ENCODE assay signal across 15 cellular contexts in the genomic region with DNA sequence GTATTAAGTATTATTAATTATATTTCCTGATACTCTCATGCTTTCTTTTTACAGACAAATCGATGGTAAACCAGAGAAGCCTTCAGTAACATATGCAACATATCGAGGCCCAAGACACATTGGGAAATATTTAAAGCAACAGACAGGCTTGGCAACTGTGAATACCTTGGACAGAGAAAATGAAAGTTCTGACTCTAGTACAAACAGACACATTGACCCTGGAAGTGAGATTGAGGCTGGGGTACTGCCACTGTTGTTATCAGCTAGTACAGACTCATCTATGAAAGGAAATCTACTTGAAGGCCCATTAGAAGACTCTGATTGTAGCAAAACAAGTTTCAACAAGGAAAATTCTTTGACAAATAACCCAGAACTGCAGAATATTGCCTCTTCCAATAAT. TPM values are rescaled to one million over a fixed set of nuclear protein-coding genes. Genes with fewer than 3 reads are reported as not detected.
DNase-seq lines count a peak whose midpoint lies in the region; ATAC-seq and TF ChIP-seq lines count a peak whose summit lies in the region.
"Had no signal": no experiment of that assay in that cellular context is flagged by ENCODE, and none has a peak within 500 bp of the region (broad histone marks: within the 10 kb centered on the region; RNA-seq: fewer than 3 reads in every experiment).

No MANE protein-coding gene starts in this region.

- no peak overlapping the region for H3K4me3 ChIP-seq in gastroesophageal sphincter
- H3K4me3 ChIP-seq: gastrocnemius medialis had no signal

- intact Hi-C loops in activated CD8-positive, alpha-beta T cell treated with anti-CD3 and anti-CD28 coated beads for 36 hours (cut with micrococcal nuclease): loop anchor here (5.0 kb wide), 1 partner anchor 49 kb away; a partner anchor contains a TSS

- no peaks in the 10 kb centered on the region for H3K4me1 ChIP-seq in gastroesophageal sphincter

- WGBS in adipose tissue, 3 donors: 67 to 92% (median 79%) methylated on average over 2 of the region's 2 CpGs
- 33 to 42% methylated on average over 2 of the region's 2 CpGs for WGBS in gastroesophageal sphincter (ENCODE audit: low coverage in 1 of 2), 2 donors

- H3K36me3 ChIP-seq in gastroesophageal sphincter: peaks cover 0 to 15% of the 10 kb centered on the region in 2 donors

- H3K27ac Mint-ChIP-seq in activated CD8-positive, alpha-beta T cell treated with anti-CD3 and anti-CD28 coated beads for 36 hours: peak overlapping the region; percentile 85
- H3K27ac Mint-ChIP-seq in activated CD8-positive, alpha-beta T cell treated with anti-CD3 and anti-CD28 coated beads, Interleukin-2, amount 10 ng/mL, durations not matched to agents 7 days and 5 days: no peak overlapping the region
- H3K27ac Mint-ChIP-seq: progenitor cell of endocrine pancreas had no signal

- no peak overlapping the region for H3K4me3 Mint-ChIP-seq in activated CD8-positive, alpha-beta T cell treated with anti-CD3 and anti-CD28 coated beads for 36 hours
- H3K4me3 Mint-ChIP-seq in activated CD8-positive, alpha-beta T cell treated with anti-CD3 and anti-CD28 coated beads, Interleukin-2, amount 10 ng/mL, durations not matched to agents 7 days and 5 days: no peak overlapping the region

- no peaks in the 10 kb centered on the region for H3K27me3 Mint-ChIP-seq in activated CD8-positive, alpha-beta T cell treated with anti-CD3 and anti-CD28 coated beads for 36 hours
- H3K27me3 Mint-ChIP-seq in activated CD8-positive, alpha-beta T cell treated with anti-CD3 and anti-CD28 coated beads, Interleukin-2, amount 10 ng/mL, durations not matched to agents 7 days and 5 days (ENCODE audit: low read depth): no peaks in the 10 kb centered on the region
- H3K27me3 Mint-ChIP-seq: brain, progenitor cell of endocrine pancreas had no signal

- H3K27me3 ChIP-seq in gastroesophageal sphincter: no peaks in the 10 kb centered on the region
- H3K27me3 ChIP-seq: gastrocnemius medialis had no signal

- peaks cover 18% of the 10 kb centered on the region for H3K4me1 Mint-ChIP-seq in activated CD8-positive, alpha-beta T cell treated with anti-CD3 and anti-CD28 coated beads for 36 hours (ENCODE audit: low read depth)
- peaks cover 12% of the 10 kb centered on the region for H3K4me1 Mint-ChIP-seq in activated CD8-positive, alpha-beta T cell treated with anti-CD3 and anti-CD28 coated beads, Interleukin-2, amount 10 ng/mL, durations not matched to agents 7 days and 5 days (ENCODE audit: low read depth)
- H3K4me1 Mint-ChIP-seq: brain had no signal

- TF ChIP-seq EP300 in gastroesophageal sphincter (IDR thresholded peaks at IDR 0.05): no peak

- no peak for TF ChIP-seq CTCF in activated CD8-positive, alpha-beta T cell treated with anti-CD3 and anti-CD28 coated beads for 36 hours (IDR thresholded peaks at IDR 0.05)
- no peak for TF ChIP-seq CTCF in gastroesophageal sphincter (IDR thresholded peaks at IDR 0.05)

- POLR2A ChIA-PET in activated CD8-positive, alpha-beta T cell treated with anti-CD3 and anti-CD28 coated beads for 36 hours (lab: Charles Lee): interaction anchor here (1.1 kb wide), 1 partner anchor 50 kb away, joined by 3 read pairs; a partner anchor contains a TSS
- POLR2A ChIA-PET in activated CD8-positive, alpha-beta T cell treated with anti-CD3 and anti-CD28 coated beads, Interleukin-2, amount 10 ng/mL, durations not matched to agents 7 days and 5 days (lab: Charles Lee): no interaction called here

- no peak for DNase-seq in activated CD8-positive, alpha-beta T cell treated with anti-CD3 and anti-CD28 coated beads for 36 hours
- no peak for DNase-seq in activated CD8-positive, alpha-beta T cell treated with anti-CD3 and anti-CD28 coated beads, Interleukin-2, amount 10 ng/mL, durations not matched to agents 7 days and 5 days
- DNase-seq in inferior parietal cortex (ENCODE audit: extremely low spot score) (no peak), NCI-H2227 (lab: John Stamatoyannopoulos, UW; ENCODE audit: unreplicated experiment) (no peak), LoVo (ENCODE audit: low spot score) (no peak)
- DNase-seq: gastrocnemius medialis, GDM1, KG1, left ventricle myocardium superior, NCI-H2171 treated with DMSO at 0.1 percent for 48 hours had no signal

- CTCF ChIA-PET in activated CD8-positive, alpha-beta T cell treated with anti-CD3 and anti-CD28 coated beads for 36 hours (lab: Charles Lee): interaction anchor here (1.3 to 1.4 kb wide), 2 partner anchors 51 to 151 kb away, joined by 5 to 9 read pairs; no protein-coding TSS in a partner anchor
- CTCF ChIA-PET in activated CD8-positive, alpha-beta T cell treated with anti-CD3 and anti-CD28 coated beads, Interleukin-2, amount 10 ng/mL, durations not matched to agents 7 days and 5 days (lab: Charles Lee): interaction anchor here (1.0 to 1.9 kb wide), 2 partner anchors 57 to 151 kb away, joined by 3 to 4 read pairs; no protein-coding TSS in a partner anchor

- H3K9me3 ChIP-seq in gastroesophageal sphincter: no peaks in the 10 kb centered on the region
- H3K9me3 ChIP-seq: gastrocnemius medialis had no signal

- TF ChIP-seq POLR2A in gastroesophageal sphincter (IDR thresholded peaks at IDR 0.05): no peak

- H3K9me3 Mint-ChIP-seq in activated CD8-positive, alpha-beta T cell treated with anti-CD3 and anti-CD28 coated beads for 36 hours: no peaks in the 10 kb centered on the region
- H3K9me3 Mint-ChIP-seq in activated CD8-positive, alpha-beta T cell treated with anti-CD3 and anti-CD28 coated beads, Interleukin-2, amount 10 ng/mL, durations not matched to agents 7 days and 5 days (ENCODE audit: insufficient read depth): no peaks in the 10 kb centered on the region

- peak overlapping the region; percentile 42 for H3K27ac ChIP-seq in adipose tissue (ENCODE audit: low read depth, low read length)
- H3K27ac ChIP-seq in gastroesophageal sphincter: peak overlapping the region in 3 of 4 donors; percentile 3 to 43 (median 10)
- H3K27ac ChIP-seq in temporal lobe (ENCODE audit: low read depth, low read length): peak overlapping the region; percentile 36
- H3K27ac ChIP-seq: gastrocnemius medialis had no signal

- peak; percentile 50 for ATAC-seq in activated CD8-positive, alpha-beta T cell treated with anti-CD3 and anti-CD28 coated beads for 36 hours
- no peak for ATAC-seq in activated CD8-positive, alpha-beta T cell treated with anti-CD3 and anti-CD28 coated beads, Interleukin-2, amount 10 ng/mL, durations not matched to agents 7 days and 5 days
- ATAC-seq in gastroesophageal sphincter: no peak
- ATAC-seq: left ventricle myocardium superior had no signal

- H3K36me3 Mint-ChIP-seq in activated CD8-positive, alpha-beta T cell treated with anti-CD3 and anti-CD28 coated beads for 36 hours (ENCODE audit: low read depth): no peaks in the 10 kb centered on the region
- no peaks in the 10 kb centered on the region for H3K36me3 Mint-ChIP-seq in activated CD8-positive, alpha-beta T cell treated with anti-CD3 and anti-CD28 coated beads, Interleukin-2, amount 10 ng/mL, durations not matched to agents 7 days and 5 days (ENCODE audit: low read depth)

RNA-seq across cellular contexts. Expression of a gene that starts 50.0 kb away (rescaled TPM):
- total RNA-seq in activated CD8-positive, alpha-beta T cell treated with anti-CD3 and anti-CD28 coated beads for 36 hours: 1 to 10 TPM; 4.3 to 4.9 TPM
- total RNA-seq in activated CD8-positive, alpha-beta T cell treated with anti-CD3 and anti-CD28 coated beads, Interleukin-2, amount 10 ng/mL, durations not matched to agents 7 days and 5 days: 1 to 10 TPM; 1.6 to 1.8 TPM
- polyA plus RNA-seq in adipose tissue: 10 to 100 TPM in 2 of 3 donors, 1 to 10 TPM in 1; 6.8 to 20.7 (median 16.2) TPM
- total RNA-seq in gastroesophageal sphincter (10 to 100 TPM; 22.2 to 52.4 (median 28.9) TPM), temporal lobe (4.9 TPM)
